8 cellular contexts compared by ENCODE assay signal in the genomic region with DNA sequence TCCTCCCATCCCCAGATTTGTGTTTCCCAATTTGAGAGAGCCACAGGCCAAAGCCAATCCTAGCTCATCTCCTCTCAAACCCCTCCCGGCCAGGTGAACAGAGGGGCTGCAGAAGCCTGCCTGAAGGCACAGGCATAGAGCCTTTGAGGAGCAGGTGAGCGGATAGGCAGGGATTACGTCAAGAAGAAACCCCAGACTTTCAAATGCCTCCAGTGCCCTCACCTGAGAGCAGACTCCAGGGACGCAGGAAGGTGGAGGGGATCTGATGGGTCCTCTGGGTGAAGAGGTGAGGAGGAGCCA. TPM values are rescaled to one million over a fixed set of nuclear protein-coding genes. Genes with fewer than 3 reads are reported as not detected.
DNase-seq lines count a peak whose midpoint lies in the region; ATAC-seq and TF ChIP-seq lines count a peak whose summit lies in the region.

No MANE protein-coding gene starts in this region.

- no peak for TF ChIP-seq CTCF in gastroesophageal sphincter (IDR thresholded peaks at IDR 0.05)
- no peak for TF ChIP-seq CTCF in smooth muscle cell (IDR thresholded peaks at IDR 0.05; ENCODE audit: borderline replicate concordance, insufficient read depth, poor library complexity, severe bottlenecking)

- H3K27ac Mint-ChIP-seq in T-helper 1 cell treated with Interleukin-12 subunit alpha and Interleukin-12 subunit beta and Interleukin-4 antibody, amounts not matched to agents 30 μg/mL and 1 μg/mL, for 36 hours, result peak overlapping the region; percentile 70

- TF ChIP-seq EP300 in gastroesophageal sphincter (IDR thresholded peaks at IDR 0.05), result no peak

- H3K27me3 ChIP-seq in HAP-1 (ENCODE audit: low read depth) (no peaks in the 10 kb centered on the region), gastroesophageal sphincter (peaks cover 34% of the 10 kb centered on the region), smooth muscle cell (ENCODE audit: low read depth) (peaks cover 25% of the 10 kb centered on the region)

- peak overlapping the region; percentile 59 for H3K4me3 ChIP-seq in HAP-1
- H3K4me3 ChIP-seq in gastroesophageal sphincter, result peak overlapping the region; percentile 39 to 65
- H3K4me3 ChIP-seq in smooth muscle cell, result peak overlapping the region; percentile 69

- H2AFZ ChIP-seq in smooth muscle cell (ENCODE audit: low read depth), result peak overlapping the region; percentile 90

- H3K27ac ChIP-seq in gastroesophageal sphincter (peak overlapping the region in 1 of 4 donors; percentile 59), smooth muscle cell (ENCODE audit: low read depth) (no peak overlapping the region)

- H3F3A ChIP-seq in smooth muscle cell (ENCODE audit: low read depth), result no peaks in the 10 kb centered on the region

- DNase-seq in HAP-1 (ENCODE audit: low spot score in 2 of 2) (no peak), smooth muscle cell (lab: John Stamatoyannopoulos, UW; ENCODE audit: unreplicated experiment) (no peak), 8988T (no peak), medulla oblongata (ENCODE audit: extremely low spot score) (no peak), EL (no peak)
- DNase-seq in activated effector memory CD4-positive, alpha-beta T cell treated with Interleukin-2 at 50 U/mL for 16 hours, result no peak

- H3K9me3 Mint-ChIP-seq in T-helper 1 cell treated with Interleukin-12 subunit alpha and Interleukin-12 subunit beta and Interleukin-4 antibody, amounts not matched to agents 30 μg/mL and 1 μg/mL, for 36 hours, result no peaks in the 10 kb centered on the region

- no peaks in the 10 kb centered on the region for H3K79me2 ChIP-seq in smooth muscle cell (ENCODE audit: low read depth)

- in situ Hi-C loops in HAP-1 (cut with MboI; ENCODE audit: low sequenced_read_pairs), result no loop called here

- no peak for TF ChIP-seq POLR2A in gastroesophageal sphincter (IDR thresholded peaks at IDR 0.05)

- 0% methylated on average over 2 of the region's 4 CpGs; no CpG with 5 or more reads in 1 of the 2 donors for WGBS in gastroesophageal sphincter (ENCODE audit: low coverage in 1 of 2), 2 donors
- WGBS in smooth muscle cell (ENCODE audit: low lambda C conversion rate), result 17% methylated on average over 4 of the region's 4 CpGs

- H3K9me3 ChIP-seq in HAP-1, result no peaks in the 10 kb centered on the region
- no peaks in the 10 kb centered on the region for H3K9me3 ChIP-seq in gastroesophageal sphincter
- H3K9me3 ChIP-seq in smooth muscle cell (replicated peaks; ENCODE audit: low read depth), result no peaks in the 10 kb centered on the region

- peaks cover 17% of the 10 kb centered on the region for H3K36me3 Mint-ChIP-seq in T-helper 1 cell treated with Interleukin-12 subunit alpha and Interleukin-12 subunit beta and Interleukin-4 antibody, amounts not matched to agents 30 μg/mL and 1 μg/mL, for 36 hours (ENCODE audit: low read depth)

- peak overlapping the region; percentile 92 for H3K4me2 ChIP-seq in smooth muscle cell

- peaks cover 23% of the 10 kb centered on the region for H3K4me1 Mint-ChIP-seq in T-helper 1 cell treated with Interleukin-12 subunit alpha and Interleukin-12 subunit beta and Interleukin-4 antibody, amounts not matched to agents 30 μg/mL and 1 μg/mL, for 36 hours (ENCODE audit: low read depth)

- H3K27me3 Mint-ChIP-seq in T-helper 1 cell treated with Interleukin-12 subunit alpha and Interleukin-12 subunit beta and Interleukin-4 antibody, amounts not matched to agents 30 μg/mL and 1 μg/mL, for 36 hours (ENCODE audit: low read depth), result peaks cover 10% of the 10 kb centered on the region

- peak overlapping the region; percentile 94 for H3K4me3 Mint-ChIP-seq in T-helper 1 cell treated with Interleukin-12 subunit alpha and Interleukin-12 subunit beta and Interleukin-4 antibody, amounts not matched to agents 30 μg/mL and 1 μg/mL, for 36 hours

- no peak overlapping the region for H3K9ac ChIP-seq in smooth muscle cell (ENCODE audit: low read depth)

- H3K36me3 ChIP-seq in HAP-1 (replicated peaks), result no peaks in the 10 kb centered on the region
- peaks cover 0 to 6% of the 10 kb centered on the region in 2 donors for H3K36me3 ChIP-seq in gastroesophageal sphincter
- no peaks in the 10 kb centered on the region for H3K36me3 ChIP-seq in smooth muscle cell (ENCODE audit: low read depth)

- H3K4me1 ChIP-seq in HAP-1 (peaks cover 30% of the 10 kb centered on the region), gastroesophageal sphincter (peaks cover 0 to 15% (median 3%) of the 10 kb centered on the region in 3 donors), smooth muscle cell (ENCODE audit: low read depth) (peaks cover 20% of the 10 kb centered on the region)

- H4K20me1 ChIP-seq in smooth muscle cell (ENCODE audit: low read depth), result no peaks in the 10 kb centered on the region

- no peak for ATAC-seq in gastroesophageal sphincter

RNA-seq across cellular contexts. Expression of a gene that starts 0.6 kb away (rescaled TPM):
- total RNA-seq in gastroesophageal sphincter (1 to 10 TPM in 1 of 4 donors, under 1 TPM in 1, not detected in 2; 0.19 to 1.9 TPM), smooth muscle cell (0.13 TPM in 1 of 2 replicates, not detected in the other)
- polyA plus RNA-seq in smooth muscle cell, result 0.50 and 1.6 TPM in 2 replicates

RNA-seq across cellular contexts. Expression of a gene that starts 13.1 kb away (rescaled TPM):
- total RNA-seq in gastroesophageal sphincter (10 to 100 TPM; 66.8 to 85.8 (median 73.0) TPM), smooth muscle cell (51.7 and 68.9 TPM in 2 replicates)
- 41.6 and 44.9 TPM in 2 replicates for polyA plus RNA-seq in smooth muscle cell

RNA-seq across cellular contexts. Expression of a gene that starts 46.8 kb away (rescaled TPM):
- 10 to 100 TPM in 3 of 4 donors, 1 to 10 TPM in 1; 9.4 to 39.2 (median 30.1) TPM for total RNA-seq in gastroesophageal sphincter
- total RNA-seq in smooth muscle cell, result 16.7 and 18.5 TPM in 2 replicates
- 21.7 and 33.4 TPM in 2 replicates for polyA plus RNA-seq in smooth muscle cell
